16 cellular contexts compared by ENCODE assay signal in genomic region chr1:227899820-227900449, GRCh38. TPM values are rescaled to one million over a fixed set of nuclear protein-coding genes. Genes with fewer than 3 reads are reported as not detected.
DNase-seq lines count a peak whose midpoint lies in the region; ATAC-seq, FAIRE-seq and TF ChIP-seq lines count a peak whose summit lies in the region.
"Had no signal": no experiment of that assay in that cellular context is flagged by ENCODE, and none has a peak within 500 bp of the region (broad histone marks: within the 10 kb centered on the region; RNA-seq: fewer than 3 reads in every experiment).

No MANE protein-coding gene starts in this region.

- no peak for ATAC-seq in activated CD4-positive, alpha-beta T cell treated with anti-CD3 and anti-CD28 coated beads for 36 hours
- 0 out of 3 replicates have a peak, but pooled peaks have one; percentile 5 for ATAC-seq in K562
- ATAC-seq in lower lobe of right lung, result no peak
- ATAC-seq in HG03097 (IDR thresholded peaks at IDR 0.05; ENCODE audit: low FRiP score, unreplicated experiment), result no peak

- no peak overlapping the region for H3K4me3 Mint-ChIP-seq in activated CD4-positive, alpha-beta T cell treated with anti-CD3 and anti-CD28 coated beads for 36 hours
- H3K4me3 Mint-ChIP-seq in activated CD4-positive, alpha-beta T cell treated with anti-CD3 and anti-CD28 coated beads, Interleukin-2, amount 10 ng/mL, durations not matched to agents 7 days and 5 days, result no peak overlapping the region

- no peak for TF ChIP-seq POLR2A in K562 (conservative IDR thresholded peaks at IDR 0.05)
- TF ChIP-seq POLR2A in thyroid gland (IDR thresholded peaks at IDR 0.05), result no peak

- no peak for TF ChIP-seq RAD21 in K562 (CRISPR knock-in tag; conservative IDR thresholded peaks at IDR 0.05 in 1 of 2, IDR thresholded peaks at IDR 0.05 in 1 of 2)

- TF ChIP-seq EP300 in K562 (IDR thresholded peaks at IDR 0.05; ENCODE audit: low read length), result no peak

- no peaks in the 10 kb centered on the region for H3K36me3 Mint-ChIP-seq in activated CD4-positive, alpha-beta T cell treated with anti-CD3 and anti-CD28 coated beads for 36 hours (ENCODE audit: low read depth)
- H3K36me3 Mint-ChIP-seq in activated CD4-positive, alpha-beta T cell treated with anti-CD3 and anti-CD28 coated beads, Interleukin-2, amount 10 ng/mL, durations not matched to agents 7 days and 5 days (ENCODE audit: low read depth), result no peaks in the 10 kb centered on the region

- no peak overlapping the region for H3K27ac ChIP-seq in K562 (ENCODE audit: extremely low read depth, low read depth, low read length)
- no peak overlapping the region for H3K27ac ChIP-seq in lower lobe of right lung
- no peak overlapping the region for H3K27ac ChIP-seq in thyroid gland
- H3K27ac ChIP-seq: parathyroid adenoma, SJSA1 had no signal

- H3K27ac Mint-ChIP-seq in activated CD4-positive, alpha-beta T cell treated with anti-CD3 and anti-CD28 coated beads for 36 hours, result no peak overlapping the region
- H3K27ac Mint-ChIP-seq in activated CD4-positive, alpha-beta T cell treated with anti-CD3 and anti-CD28 coated beads, Interleukin-2, amount 10 ng/mL, durations not matched to agents 7 days and 5 days, result no peak overlapping the region

- peak overlapping the region in 1 of 2 experiments; percentile 63; a peak in 2 of 4 replicates for H3K9ac ChIP-seq in K562 (ENCODE audit: insufficient read depth in 1 of 2, low read depth in 2 of 2, low read length in 2 of 2)
- H3K9ac ChIP-seq: parathyroid adenoma had no signal

- peaks cover 6% of the 10 kb centered on the region for H3K9me1 ChIP-seq in K562 (ENCODE audit: control insufficient read depth, insufficient read depth, low read length)

- no TSS peak for BruUV-seq in K562 (replicated peaks; lab: Mats Ljungman, UMichigan)

- peaks cover 4% of the 10 kb centered on the region for H3K4me1 Mint-ChIP-seq in activated CD4-positive, alpha-beta T cell treated with anti-CD3 and anti-CD28 coated beads for 36 hours
- no peaks in the 10 kb centered on the region for H3K4me1 Mint-ChIP-seq in activated CD4-positive, alpha-beta T cell treated with anti-CD3 and anti-CD28 coated beads, Interleukin-2, amount 10 ng/mL, durations not matched to agents 7 days and 5 days

- intact Hi-C loops in activated CD4-positive, alpha-beta T cell treated with anti-CD3 and anti-CD28 coated beads for 36 hours (cut with DNase I, micrococcal nuclease), result no loop called here
- intact Hi-C loops in K562 (cut with micrococcal nuclease), result no loop called here
- intact Hi-C loops in lower lobe of right lung (cut with DNase I), result no loop called here
- intact Hi-C loops in thyroid gland (cut with DNase I), result no loop called here

- H3K27me3 Mint-ChIP-seq in activated CD4-positive, alpha-beta T cell treated with anti-CD3 and anti-CD28 coated beads for 36 hours, result no peaks in the 10 kb centered on the region
- H3K27me3 Mint-ChIP-seq in activated CD4-positive, alpha-beta T cell treated with anti-CD3 and anti-CD28 coated beads, Interleukin-2, amount 10 ng/mL, durations not matched to agents 7 days and 5 days, result no peaks in the 10 kb centered on the region

- FAIRE-seq in K562 (lab: Jason Lieb, UNC), result no peak
- FAIRE-seq: keratinocyte had no signal

- H4K20me1 ChIP-seq in K562 (replicated peaks; ENCODE audit: control insufficient read depth, insufficient read depth, low read length), result no peaks in the 10 kb centered on the region; the same call in 1 of the 2 replicates

- H3K36me3 ChIP-seq in K562 (ENCODE audit: control insufficient read depth, insufficient read depth, low read length), result no peaks in the 10 kb centered on the region
- no peaks in the 10 kb centered on the region for H3K36me3 ChIP-seq in lower lobe of right lung
- no peaks in the 10 kb centered on the region for H3K36me3 ChIP-seq in thyroid gland
- H3K36me3 ChIP-seq: SJSA1 had no signal

- H2AFZ ChIP-seq in K562 (ENCODE audit: low read depth, low read length), result peak overlapping the region; percentile 71
- H2AFZ ChIP-seq: parathyroid adenoma had no signal

- H3K4me2 ChIP-seq in K562 (ENCODE audit: insufficient read depth, low read length), result no peak overlapping the region

- H3K27me3 ChIP-seq in K562 (ENCODE audit: control insufficient read depth in 2 of 2, insufficient read depth in 2 of 2, low read length in 2 of 2), result 0 out of 5 replicates have a peak, but pooled peaks cover 0 to 10% of the 10 kb centered on the region in 2 experiments
- H3K27me3 ChIP-seq in lower lobe of right lung (ENCODE audit: low read depth), result no peaks in the 10 kb centered on the region
- no peaks in the 10 kb centered on the region for H3K27me3 ChIP-seq in thyroid gland
- H3K27me3 ChIP-seq: SJSA1 had no signal

- H3K9me3 ChIP-seq in K562 (replicated peaks; ENCODE audit: control insufficient read depth, insufficient read depth, low read depth, low read length) (no peaks in the 10 kb centered on the region), lower lobe of right lung (no peaks in the 10 kb centered on the region), thyroid gland (no peaks in the 10 kb centered on the region)
- H3K9me3 ChIP-seq: SJSA1 had no signal

- no peaks in the 10 kb centered on the region for H3K79me2 ChIP-seq in K562 (ENCODE audit: control insufficient read depth, insufficient read depth, low read length)
- H3K79me2 ChIP-seq: parathyroid adenoma had no signal

- TF ChIP-seq CTCF in K562 (IDR thresholded peaks at IDR 0.05 in 2 of 3, conservative IDR thresholded peaks at IDR 0.05 in 1 of 3; ENCODE audit: insufficient read depth in 2 of 3, low read depth in 1 of 3, low read length in 3 of 3) (no peak), lower lobe of right lung (IDR thresholded peaks at IDR 0.05) (no peak), thyroid gland (IDR thresholded peaks at IDR 0.05) (no peak)

- POLR2A ChIA-PET in activated CD4-positive, alpha-beta T cell treated with anti-CD3 and anti-CD28 coated beads for 36 hours (lab: Charles Lee), result no interaction called here
- POLR2A ChIA-PET in activated CD4-positive, alpha-beta T cell treated with anti-CD3 and anti-CD28 coated beads, Interleukin-2, amount 10 ng/mL, durations not matched to agents 7 days and 5 days (lab: Charles Lee), result no interaction called here
- POLR2A ChIA-PET in K562 (lab: Yijun Ruan, JAX), result no interaction called here

- H3K9me3 Mint-ChIP-seq in activated CD4-positive, alpha-beta T cell treated with anti-CD3 and anti-CD28 coated beads for 36 hours (ENCODE audit: low read depth), result no peaks in the 10 kb centered on the region
- H3K9me3 Mint-ChIP-seq in activated CD4-positive, alpha-beta T cell treated with anti-CD3 and anti-CD28 coated beads, Interleukin-2, amount 10 ng/mL, durations not matched to agents 7 days and 5 days, result no peaks in the 10 kb centered on the region

- H3K4me3 ChIP-seq in K562 (no peak overlapping the region), lower lobe of right lung (no peak overlapping the region), thyroid gland (replicated peaks in 1 of 3) (no peak overlapping the region)
- H3K4me3 ChIP-seq: SJSA1 had no signal

- H3K4me1 ChIP-seq in K562 (replicated peaks in 1 of 2; ENCODE audit: control insufficient read depth in 2 of 2, insufficient read depth in 2 of 2, low read length in 2 of 2) (peaks cover 0 to 50% of the 10 kb centered on the region in 2 experiments; a peak in 2 of 5 replicates), lower lobe of right lung (no peaks in the 10 kb centered on the region), thyroid gland (no peaks in the 10 kb centered on the region)
- H3K4me1 ChIP-seq: parathyroid adenoma had no signal

- peak; percentile 2 for DNase-seq in activated CD4-positive, alpha-beta T cell treated with anti-CD3 and anti-CD28 coated beads for 36 hours
- DNase-seq in activated CD4-positive, alpha-beta T cell treated with anti-CD3 and anti-CD28 coated beads, Interleukin-2, amount 10 ng/mL, durations not matched to agents 7 days and 5 days, result no peak
- no peak for DNase-seq in K562 (ENCODE audit: extremely low read depth in 1 of 4, low spot score in 3 of 4)
- DNase-seq in lower lobe of right lung, result peak; percentile 30
- peak; percentile 0 to 2 for DNase-seq in thyroid gland
- DNase-seq in NCI-H526 treated with DMSO at 0.1 percent for 48 hours (lab: John Stamatoyannopoulos, UW), result no peak
- DNase-seq in stimulated activated CD4-positive, alpha-beta T cell treated with anti-CD3 and anti-CD28 coated beads, Interleukin-2, amount 100 ng/mL, for 48 hours, result no peak
- DNase-seq: 8988T, NCI-H187, NCI-H510A, T1000 had no signal

- CTCF ChIA-PET in activated CD4-positive, alpha-beta T cell treated with anti-CD3 and anti-CD28 coated beads for 36 hours (lab: Charles Lee), result no interaction called here
- CTCF ChIA-PET in activated CD4-positive, alpha-beta T cell treated with anti-CD3 and anti-CD28 coated beads, Interleukin-2, amount 10 ng/mL, durations not matched to agents 7 days and 5 days (lab: Charles Lee), result no interaction called here
- CTCF ChIA-PET in K562 (lab: Yijun Ruan, JAX; ENCODE audit: low intra/inter-chr PET ratio), result interaction anchor here (0.6 kb wide), 1 partner anchor 452 kb away, joined by 3 read pairs; no protein-coding TSS in a partner anchor

- WGBS in K562 (ENCODE audit: insufficient coverage, low coverage, missing lambda C conversion rate), result 14% methylated on average over 17 of the region's 18 CpGs
- 84 to 85% methylated on average over 12 to 18 of the region's 18 CpGs for WGBS in thyroid gland, 2 donors

- in situ Hi-C loops in K562 (cut with MboI), result no loop called here

RNA-seq across cellular contexts. Expression of gene WNT9A, which starts 47.8 kb away (rescaled TPM):
- total RNA-seq in activated CD4-positive, alpha-beta T cell treated with anti-CD3 and anti-CD28 coated beads for 36 hours, result under 1 TPM in 1 of 2 experiments, not detected in 1; 0.04 TPM
- under 1 TPM; 0.32 to 0.40 TPM for total RNA-seq in activated CD4-positive, alpha-beta T cell treated with anti-CD3 and anti-CD28 coated beads, Interleukin-2, amount 10 ng/mL, durations not matched to agents 7 days and 5 days
- 0.44 and 0.51 TPM in 2 replicates for total RNA-seq in K562 (2011; cell fraction: chromatin; rRNA removed; ENCODE audit: low replicate concordance)
- 0.26 and 0.67 TPM in 2 replicates for total RNA-seq in K562 (2011; cell fraction: nucleolus; rRNA removed)
- 0.37 and 0.61 TPM in 2 replicates for total RNA-seq in K562 (2011; cell fraction: nucleoplasm; rRNA removed)
- total RNA-seq in K562 (2014; rRNA removed) (0.04 TPM in 1 of 2 replicates, not detected in the other), K562 (2014; rRNA removed; fragmentation: Illumina TruSeq; extraction: Trizol) (0.04 TPM in 1 of 2 replicates, not detected in the other), K562 (2015; rRNA removed; fragmentation: Illumina TruSeq; extraction: Trizol) (not detected in 2 replicates), K562 (2021) (0.04 and 0.16 TPM in 2 replicates), lower lobe of right lung (7.0 TPM), thyroid gland (1 to 10 TPM; 2.5 to 4.3 (median 3.4) TPM)
- polyA plus RNA-seq in K562 (2011; rRNA removed) (0.10 and 0.12 TPM in 2 replicates), K562 (2014; fragmentation: Illumina TruSeq; extraction: Trizol) (0.03 and 0.07 TPM in 2 replicates), K562 (2014; fragmentation: Nextera tagmentation; extraction: Ambion mirVana) (not detected), K562 (2014; rRNA removed) (0.07 and 0.17 TPM in 2 replicates)
- 0.09 and 0.19 TPM in 2 replicates for polyA plus RNA-seq in K562 (2011; cell fraction: cytosol; rRNA removed)
- 0.30 and 0.39 TPM in 2 replicates for polyA plus RNA-seq in K562 (2011; cell fraction: nucleus; rRNA removed)
- 0.12 and 0.19 TPM in 2 replicates for polyA plus RNA-seq in K562 (2012)
- 0.25 and 0.36 TPM in 2 replicates for polyA minus RNA-seq in K562 (2011; rRNA and poly(A)+ RNA removed)
- 0.46 TPM in 1 of 2 replicates, not detected in the other for polyA minus RNA-seq in K562 (2011; cell fraction: cytosol; rRNA and poly(A)+ RNA removed)
- 0.11 and 0.13 TPM in 2 replicates for polyA minus RNA-seq in K562 (2011; cell fraction: nucleus; rRNA and poly(A)+ RNA removed)
- total RNA-seq: HT-29 had no signal

Comparison
In these comparisons a context has a peak if more than half of its experiments do, and no peak if none do; other contexts are left out.
1. DNase-seq: peak in activated CD4-positive, alpha-beta T cell treated with anti-CD3 and anti-CD28 coated beads for 36 hours (single experiment), lower lobe of right lung (single experiment) and thyroid gland (2 of 2); none in activated CD4-positive, alpha-beta T cell treated with anti-CD3 and anti-CD28 coated beads, Interleukin-2, amount 10 ng/mL, durations not matched to agents 7 days and 5 days (single experiment), K562 (0 of 4), NCI-H526 treated with DMSO at 0.1 percent for 48 hours (single experiment) and stimulated activated CD4-positive, alpha-beta T cell treated with anti-CD3 and anti-CD28 coated beads, Interleukin-2, amount 100 ng/mL, for 48 hours (0 of 2).